In the genomic region with DNA sequence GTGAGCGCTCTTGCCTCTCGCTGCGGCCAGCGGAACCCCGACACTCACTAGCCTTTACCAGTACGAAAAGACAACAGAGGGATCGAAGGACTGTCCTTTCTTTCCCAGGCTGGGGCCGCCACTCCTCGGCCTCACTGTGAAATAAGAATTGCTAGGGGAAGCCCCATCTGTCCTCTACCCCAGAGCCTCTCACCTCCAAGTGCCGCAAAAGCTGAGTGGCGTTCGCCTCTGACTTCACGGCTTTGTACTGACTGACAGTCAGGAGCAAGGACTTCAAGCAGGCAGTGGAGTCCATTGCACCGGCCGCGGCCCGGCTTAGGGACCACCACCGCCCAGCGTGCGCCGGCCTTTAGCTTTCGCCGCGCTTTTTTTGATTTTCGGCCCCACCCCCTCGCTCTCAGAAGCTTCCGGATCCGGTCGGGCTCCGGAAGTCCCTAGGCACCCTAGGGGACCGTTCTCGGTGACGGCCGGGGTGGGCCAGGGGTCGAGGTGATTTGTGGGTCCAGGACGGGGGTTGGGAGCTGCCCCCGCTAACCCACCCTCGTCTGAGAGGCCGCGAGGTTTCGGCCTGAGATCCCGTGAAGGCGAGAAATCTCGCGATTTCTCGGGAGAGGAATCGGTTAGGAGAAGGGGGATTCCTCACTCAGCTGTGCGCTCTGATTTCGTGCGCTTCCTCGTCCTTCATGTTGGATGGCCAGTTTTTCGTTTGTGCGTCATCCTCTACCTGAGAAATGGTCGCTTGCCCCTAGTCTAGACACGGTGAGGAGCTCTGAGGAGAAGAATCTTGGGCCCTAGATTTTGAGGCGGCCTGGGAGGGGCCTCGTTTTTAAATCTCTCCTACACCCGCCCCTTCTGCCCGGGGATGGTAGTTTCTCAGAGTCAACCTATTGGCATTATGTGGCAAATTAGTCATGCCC, we compare ENCODE assay signal across 8 cellular contexts. TPM values are rescaled to one million over a fixed set of nuclear protein-coding genes. Genes with fewer than 3 reads are reported as not detected.
DNase-seq lines count a peak whose midpoint lies in the region; ATAC-seq and TF ChIP-seq lines count a peak whose summit lies in the region.

A gene (minus strand): TSS at position 358 of the 917 bp plus-strand sequence. CDS start 63 bp downstream, at position 295.
A gene with protein sequence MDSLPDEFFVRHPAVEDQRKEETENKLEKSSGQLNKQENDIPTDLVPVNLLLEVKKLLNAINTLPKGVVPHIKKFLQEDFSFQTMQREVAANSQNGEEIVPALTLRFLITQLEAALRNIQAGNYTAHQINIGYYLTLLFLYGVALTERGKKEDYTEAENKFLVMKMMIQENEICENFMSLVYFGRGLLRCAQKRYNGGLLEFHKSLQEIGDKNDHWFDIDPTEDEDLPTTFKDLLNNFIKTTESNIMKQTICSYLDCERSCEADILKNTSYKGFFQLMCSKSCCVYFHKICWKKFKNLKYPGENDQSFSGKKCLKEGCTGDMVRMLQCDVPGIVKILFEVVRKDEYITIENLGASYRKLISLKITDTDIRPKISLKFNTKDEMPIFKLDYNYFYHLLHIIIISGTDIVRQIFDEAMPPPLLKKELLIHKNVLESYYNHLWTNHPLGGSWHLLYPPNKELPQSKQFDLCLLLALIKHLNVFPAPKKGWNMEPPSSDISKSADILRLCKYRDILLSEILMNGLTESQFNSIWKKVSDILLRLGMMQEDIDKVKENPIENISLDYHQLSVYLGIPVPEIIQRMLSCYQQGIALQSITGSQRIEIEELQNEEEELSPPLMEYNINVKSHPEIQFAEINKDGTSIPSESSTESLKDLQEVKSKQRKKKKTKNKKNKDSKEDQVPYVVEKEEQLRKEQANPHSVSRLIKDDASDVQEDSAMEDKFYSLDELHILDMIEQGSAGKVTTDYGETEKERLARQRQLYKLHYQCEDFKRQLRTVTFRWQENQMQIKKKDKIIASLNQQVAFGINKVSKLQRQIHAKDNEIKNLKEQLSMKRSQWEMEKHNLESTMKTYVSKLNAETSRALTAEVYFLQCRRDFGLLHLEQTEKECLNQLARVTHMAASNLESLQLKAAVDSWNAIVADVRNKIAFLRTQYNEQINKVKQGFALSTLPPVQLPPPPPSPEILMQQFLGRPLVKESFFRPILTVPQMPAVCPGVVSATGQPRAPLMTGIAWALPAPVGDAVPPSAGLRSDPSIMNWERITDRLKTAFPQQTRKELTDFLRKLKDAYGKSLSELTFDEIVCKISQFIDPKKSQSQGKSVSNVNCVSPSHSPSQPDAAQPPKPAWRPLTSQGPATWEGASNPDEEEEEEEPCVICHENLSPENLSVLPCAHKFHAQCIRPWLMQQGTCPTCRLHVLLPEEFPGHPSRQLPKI (plus strand): TSS at position 642 of the 917 bp plus-strand sequence. CDS start 15,685 bp downstream, outside the sequence.

- H3K4me1 ChIP-seq in mammary epithelial cell (ENCODE audit: insufficient read depth, low read length), result peaks cover 4% of the 10 kb centered on the region
- peaks cover 12% of the 10 kb centered on the region; the same call in 1 of the 2 replicates for H3K4me1 ChIP-seq in iPS-20b (ENCODE audit: insufficient read depth, low read length)
- H3K4me1 ChIP-seq in skeletal muscle tissue (ENCODE audit: control insufficient read depth in 3 of 3, insufficient read depth in 3 of 3, low read length in 3 of 3), result peaks cover 6 to 13% (median 10%) of the 10 kb centered on the region in 3 donors

- H3K9me3 ChIP-seq in mammary epithelial cell (replicated peaks; ENCODE audit: insufficient read depth, low read length) (no peaks in the 10 kb centered on the region), iPS-20b (ENCODE audit: insufficient read depth, low read depth, low read length) (no peaks in the 10 kb centered on the region), skeletal muscle tissue (ENCODE audit: control insufficient read depth in 3 of 3, low read length in 3 of 3) (no peaks in the 10 kb centered on the region)

- no peaks in the 10 kb centered on the region for H4K20me1 ChIP-seq in mammary epithelial cell (ENCODE audit: insufficient read depth, low read length)

- peaks cover 53% of the 10 kb centered on the region for H3K79me2 ChIP-seq in mammary epithelial cell (ENCODE audit: insufficient read depth, low read length)

- H3K9ac ChIP-seq in mammary epithelial cell (ENCODE audit: insufficient read depth, low read length) (peak within 1 kb of the TSS; percentile 95), iPS-20b (ENCODE audit: low read depth, low read length) (peak within 1 kb of the TSS; percentile 92), skeletal muscle tissue (ENCODE audit: low read depth in 1 of 3, low read length in 3 of 3) (peak within 1 kb of the TSS; percentile 87 to 98 (median 97))

- H3K27ac ChIP-seq in mammary epithelial cell (ENCODE audit: insufficient read depth, low read depth, low read length) (peak within 1 kb of the TSS; percentile 96), iPS-20b (ENCODE audit: low read length) (peak within 1 kb of the TSS; percentile 88), skeletal muscle tissue (ENCODE audit: low read depth, low read length) (peak within 1 kb of the TSS; percentile 90)

- peak within 1 kb of the TSS; percentile 91 for H3K4me2 ChIP-seq in mammary epithelial cell (ENCODE audit: insufficient read depth, low read depth, low read length)

- no peaks in the 10 kb centered on the region for H3K27me3 ChIP-seq in mammary epithelial cell (ENCODE audit: insufficient read depth, low read length)
- no peaks in the 10 kb centered on the region for H3K27me3 ChIP-seq in iPS-20b (ENCODE audit: insufficient read depth, low read length)
- no peaks in the 10 kb centered on the region for H3K27me3 ChIP-seq in skeletal muscle tissue (ENCODE audit: control insufficient read depth in 3 of 3, insufficient read depth in 3 of 3, low read length in 3 of 3)

- intact Hi-C loops in mammary epithelial cell (cut with micrococcal nuclease), result no loop called here

- H3K36me3 ChIP-seq in mammary epithelial cell (ENCODE audit: insufficient read depth, low read length) (no peaks in the 10 kb centered on the region), iPS-20b (ENCODE audit: insufficient read depth, low read depth, low read length) (peaks cover 24% of the 10 kb centered on the region), skeletal muscle tissue (ENCODE audit: control insufficient read depth in 3 of 3, insufficient read depth in 3 of 3, low read length in 3 of 3) (no peaks in the 10 kb centered on the region)

- ATAC-seq in GM18909 (IDR thresholded peaks at IDR 0.05; ENCODE audit: poor library complexity, unreplicated experiment) (peak; percentile 96), HG03159 (IDR thresholded peaks at IDR 0.05; ENCODE audit: unreplicated experiment) (peak; percentile 94)

- TSS peak; percentile 42 for BruUV-seq in mammary epithelial cell (replicated peaks; lab: Mats Ljungman, UMichigan)

- in situ Hi-C loops in mammary epithelial cell (cut with MboI; ENCODE audit: low sequenced_read_pairs in 2 of 2), result no loop called here

- DNase-seq in AG08395 (ENCODE audit: low spot score) (peak; percentile 90), NCI-H2227 (lab: John Stamatoyannopoulos, UW; ENCODE audit: unreplicated experiment) (peak; percentile 93), mammary epithelial cell (peak; percentile 94)

- peak within 1 kb of the TSS; percentile 93 for H3K4me3 ChIP-seq in WI38 (ENCODE audit: low read depth, low read length)
- H3K4me3 ChIP-seq in mammary epithelial cell (replicated peaks in 1 of 3; ENCODE audit: insufficient read depth in 1 of 3, low read depth in 2 of 3, low read length in 3 of 3), result peak within 1 kb of the TSS; percentile 81 to 96 (median 83)
- H3K4me3 ChIP-seq in iPS-20b (ENCODE audit: low read length), result peak within 1 kb of the TSS; percentile 89
- H3K4me3 ChIP-seq in skeletal muscle tissue (ENCODE audit: low read length in 3 of 3), result peak within 1 kb of the TSS; percentile 95 to 96 (median 95)

- CTCF ChIA-PET in mammary epithelial cell (lab: Charles Lee; ENCODE audit: low non-redundant PET), result interaction anchor here (0.5 to 0.7 kb wide), 4 partner anchors 14 to 364 kb away, joined by 3 to 13 read pairs (median 4); no protein-coding TSS in a partner anchor

- WGBS in mammary epithelial cell (ENCODE audit: low coverage, missing lambda C conversion rate), result 3% methylated on average over 25 of the region's 59 CpGs

- H2AFZ ChIP-seq in mammary epithelial cell (ENCODE audit: low read depth, low read length), result peak within 1 kb of the TSS; percentile 95

- no peak for TF ChIP-seq CTCF in WI38 (IDR thresholded peaks at IDR 0.05; ENCODE audit: low read depth, low read length)
- TF ChIP-seq CTCF in mammary epithelial cell (conservative IDR thresholded peaks at IDR 0.05 in 1 of 2, IDR thresholded peaks at IDR 0.05 in 1 of 2; ENCODE audit: extremely low read depth in 1 of 2, insufficient read depth in 1 of 2, low read depth in 1 of 2, low read length in 2 of 2), result no peak

- dilution Hi-C loops in mammary epithelial cell (cut with HindIII; ENCODE audit: low sequenced_read_pairs), result no loop called here

RNA-seq across cellular contexts. Expression of the first gene that starts in this region (rescaled TPM):
- total RNA-seq in mammary epithelial cell, result 10 to 100 TPM in 1 of 2 donors, 1 to 10 TPM in 1; 6.8 to 24.0 TPM
- polyA plus RNA-seq in mammary epithelial cell, result 12.3 TPM
- 33.6 TPM for polyA minus RNA-seq in mammary epithelial cell
- 6.8 TPM for total RNA-seq in skeletal muscle tissue

RNA-seq across cellular contexts. Expression of the second gene that starts in this region (rescaled TPM):
- total RNA-seq in mammary epithelial cell (1 to 10 TPM; 6.2 to 7.3 TPM), skeletal muscle tissue (14.6 TPM)
- polyA plus RNA-seq in mammary epithelial cell, result 3.1 TPM
- 4.4 TPM for polyA minus RNA-seq in mammary epithelial cell

Comparison
In these comparisons a context has a peak if more than half of its experiments do, and no peak if none do; other contexts are left out.
1. Peak in every context shown above with its lines: DNase-seq, ATAC-seq, H3K4me3 ChIP-seq and H3K27ac ChIP-seq.